Comparison of ENCODE assay signal across 1 cellular context in genomic region chr13:41648314-41648935, GRCh38.
A peak's percentile ranks its signal among the peaks of the same experiment; 100 is the strongest.
TF ChIP-seq lines count a peak whose summit lies in the region.

No MANE protein-coding gene starts in this region.

TF ChIP-seq in HepG2, 621 proteins besides CTCF, POLR2A, EP300 and RAD21 (continued from another document and continues in another):
- TF ChIP-seq TBX3 (IDR thresholded peaks at IDR 0.05; ENCODE audit: borderline replicate concordance) (peak; percentile 77; the same call in 1 of the 2 replicates), ZNF12 (CRISPR knock-in tag; IDR thresholded peaks at IDR 0.05) (peak; percentile 44; the same call in 1 of the 2 replicates), NR2F6 (IDR thresholded peaks at IDR 0.05) (peak; percentile 83), NR2F6 (CRISPR knock-in tag; IDR thresholded peaks at IDR 0.05) (peak; percentile 61), ZNF652 (CRISPR knock-in tag; IDR thresholded peaks at IDR 0.05; ENCODE audit: borderline replicate concordance, low read depth) (peak; percentile 78; the same call in 1 of the 2 replicates), ZNF557 (CRISPR knock-in tag; IDR thresholded peaks at IDR 0.05) (no peak), SKI (IDR thresholded peaks at IDR 0.05; ENCODE audit: partially characterized antibody) (peak; percentile 31), MEIS1 (CRISPR knock-in tag; IDR thresholded peaks at IDR 0.05; ENCODE audit: borderline replicate concordance) (no peak), ISL2 (CRISPR knock-in tag; IDR thresholded peaks at IDR 0.05) (peak; percentile 96), JUND (CRISPR knock-in tag; IDR thresholded peaks at IDR 0.05) (peak; percentile 35; the same call in 1 of the 2 replicates), BCL6 (CRISPR knock-in tag; IDR thresholded peaks at IDR 0.05) (peak; percentile 66), CREB3 (CRISPR knock-in tag; IDR thresholded peaks at IDR 0.05) (no peak), TRAFD1 (CRISPR knock-in tag; IDR thresholded peaks at IDR 0.05; ENCODE audit: borderline replicate concordance) (no peak), PBX3 (CRISPR knock-in tag; IDR thresholded peaks at IDR 0.05; ENCODE audit: borderline replicate concordance) (no peak), MIXL1 (CRISPR knock-in tag; IDR thresholded peaks at IDR 0.05) (peak; percentile 31; the same call in 1 of the 2 replicates), KDM6A (CRISPR knock-in tag; IDR thresholded peaks at IDR 0.05; ENCODE audit: low read depth) (peak; percentile 63; the same call in 1 of the 2 replicates), ZNF503 (CRISPR knock-in tag; IDR thresholded peaks at IDR 0.05) (peak; percentile 59; the same call in 1 of the 2 replicates), TRIM24 (CRISPR knock-in tag; IDR thresholded peaks at IDR 0.05) (no peak), HOMEZ (CRISPR knock-in tag; IDR thresholded peaks at IDR 0.05; ENCODE audit: low read depth) (peak; percentile 79; the same call in 1 of the 2 replicates), POGZ (CRISPR knock-in tag; IDR thresholded peaks at IDR 0.05) (peak; percentile 53; the same call in 1 of the 2 replicates), TCF7 (IDR thresholded peaks at IDR 0.05; ENCODE audit: low read depth) (peak; percentile 84), ZSCAN9 (CRISPR knock-in tag; IDR thresholded peaks at IDR 0.05; ENCODE audit: borderline replicate concordance) (no peak), RARA (CRISPR knock-in tag; IDR thresholded peaks at IDR 0.05) (peak; percentile 80), KLF9 (CRISPR knock-in tag; IDR thresholded peaks at IDR 0.05; ENCODE audit: low read depth) (no peak), ZNF562 (CRISPR knock-in tag; IDR thresholded peaks at IDR 0.05; ENCODE audit: borderline replicate concordance) (no peak), SAP130 (CRISPR knock-in tag; IDR thresholded peaks at IDR 0.05; ENCODE audit: low read depth) (peak; percentile 51), CREM (IDR thresholded peaks at IDR 0.05) (peak; percentile 83), CREM (CRISPR knock-in tag; IDR thresholded peaks at IDR 0.05) (no peak), HDAC2 (CRISPR knock-in tag; IDR thresholded peaks at IDR 0.05) (peak; percentile 69), EEA1 (CRISPR knock-in tag; IDR thresholded peaks at IDR 0.05; ENCODE audit: borderline replicate concordance) (no peak), ZNF343 (CRISPR knock-in tag; IDR thresholded peaks at IDR 0.05) (no peak), FOXA1 (IDR thresholded peaks at IDR 0.05) (peak; percentile 95), FOXA1 (CRISPR knock-in tag; IDR thresholded peaks at IDR 0.05) (peak; percentile 97), HDAC1 (CRISPR knock-in tag; IDR thresholded peaks at IDR 0.05) (peak; percentile 64; the same call in 1 of the 2 replicates), MED1 (CRISPR knock-in tag; IDR thresholded peaks at IDR 0.05) (peak; percentile 79), FOXK1 (CRISPR knock-in tag; IDR thresholded peaks at IDR 0.05; ENCODE audit: borderline replicate concordance, low read depth) (peak; percentile 87; the same call in 1 of the 2 replicates), GATAD2A (CRISPR knock-in tag; IDR thresholded peaks at IDR 0.05) (peak; percentile 96), MEF2D (CRISPR knock-in tag; IDR thresholded peaks at IDR 0.05) (peak; percentile 90), SRF (IDR thresholded peaks at IDR 0.05; ENCODE audit: low read depth, low read length) (peak; percentile 33; the same call in 1 of the 2 replicates), FOSL2 (CRISPR knock-in tag; IDR thresholded peaks at IDR 0.05) (peak; percentile 34; the same call in 1 of the 2 replicates), ZNF335 (CRISPR knock-in tag; IDR thresholded peaks at IDR 0.05) (no peak), HHEX (CRISPR knock-in tag; IDR thresholded peaks at IDR 0.05) (0 out of 2 replicates have a peak, but pooled peaks have one; percentile 4), ZBTB43 (CRISPR knock-in tag; conservative IDR thresholded peaks at IDR 0.05) (no peak), FOXA3 (CRISPR knock-in tag; IDR thresholded peaks at IDR 0.05) (peak; percentile 99), DPF2 (CRISPR knock-in tag; IDR thresholded peaks at IDR 0.05; ENCODE audit: borderline replicate concordance, low read depth) (peak; percentile 77), CENPBD1 (CRISPR knock-in tag; IDR thresholded peaks at IDR 0.05; ENCODE audit: borderline replicate concordance, low read depth) (no peak), LCORL (IDR thresholded peaks at IDR 0.05) (no peak), LCORL (CRISPR knock-in tag; IDR thresholded peaks at IDR 0.05) (peak; percentile 53; the same call in 1 of the 2 replicates), HNRNPUL1 (IDR thresholded peaks at IDR 0.05; ENCODE audit: low read depth, low read length) (no peak), ELF3 (CRISPR knock-in tag; IDR thresholded peaks at IDR 0.05) (peak; percentile 99), HMG20A (CRISPR knock-in tag; IDR thresholded peaks at IDR 0.05; ENCODE audit: borderline replicate concordance) (peak; percentile 94), ZFP1 (CRISPR knock-in tag; IDR thresholded peaks at IDR 0.05) (0 out of 2 replicates have a peak, but pooled peaks have one; percentile 54), SIX1 (CRISPR knock-in tag; IDR thresholded peaks at IDR 0.05; ENCODE audit: borderline replicate concordance) (peak; percentile 35; the same call in 1 of the 2 replicates), SP1 (IDR thresholded peaks at IDR 0.05) (no peak), SP1 (CRISPR knock-in tag; IDR thresholded peaks at IDR 0.05) (no peak), AHDC1 (CRISPR knock-in tag; IDR thresholded peaks at IDR 0.05; ENCODE audit: borderline replicate concordance) (peak; percentile 96; the same call in 1 of the 2 replicates), GATA4 (IDR thresholded peaks at IDR 0.05; ENCODE audit: borderline replicate concordance, low read depth) (peak; percentile 51; the same call in 1 of the 2 replicates), NR2F1 (CRISPR knock-in tag; IDR thresholded peaks at IDR 0.05) (peak in 1 of 2 experiments; percentile 54; a peak in 1 of 4 replicates), FOXK2 (IDR thresholded peaks at IDR 0.05) (peak; percentile 96)
